Comparison of ENCODE assay signal across 16 cellular contexts in genomic region chr15:62946940-62947339, GRCh38.
A peak's percentile ranks its signal among the peaks of the same experiment; 100 is the strongest.
DNase-seq lines count a peak whose midpoint lies in the region; ATAC-seq, FAIRE-seq and TF ChIP-seq lines count a peak whose summit lies in the region.
"Had no signal": no experiment of that assay in that cellular context is flagged by ENCODE, and none has a peak within 500 bp of the region (broad histone marks: within the 10 kb centered on the region; RNA-seq: fewer than 3 reads in every experiment).

No MANE protein-coding gene starts in this region.

- H3K4me1 ChIP-seq in foreskin keratinocyte = peaks cover 2% of the 10 kb centered on the region
- H3K4me1 ChIP-seq: HAP-1 had no signal

- peak; percentile 47 for ATAC-seq in foreskin keratinocyte
- ATAC-seq: CD8-positive, alpha-beta T cell had no signal

- TF ChIP-seq CTCF in bronchial epithelial cell (IDR thresholded peaks at IDR 0.05; ENCODE audit: insufficient read depth, low read length, severe bottlenecking) (no peak), foreskin keratinocyte (conservative IDR thresholded peaks at IDR 0.05) (no peak)

- no peak for FAIRE-seq in bronchial epithelial cell (lab: Jason Lieb, UNC)
- FAIRE-seq: GM12891, GM19239, H1 had no signal

- H3K27me3 ChIP-seq in bronchial epithelial cell (ENCODE audit: control insufficient read depth, insufficient read depth, low read length) (no peaks in the 10 kb centered on the region), foreskin keratinocyte (peaks cover 21% of the 10 kb centered on the region)
- H3K27me3 ChIP-seq: BLaER1 treated with 17β-estradiol and CSF1 and Interleukin-3, amounts not matched to agents 10 nM and 100 nM had no signal

- no peaks in the 10 kb centered on the region for H3K36me3 ChIP-seq in bronchial epithelial cell (ENCODE audit: control insufficient read depth, insufficient read depth, low read length)
- H3K36me3 ChIP-seq: BLaER1 treated with 17β-estradiol and CSF1 and Interleukin-3, amounts not matched to agents 10 nM and 100 nM; HAP-1 had no signal

- no peak overlapping the region for H3K27ac ChIP-seq in foreskin keratinocyte
- H3K27ac ChIP-seq: BLaER1 treated with 17β-estradiol and CSF1 and Interleukin-3, amounts not matched to agents 10 nM and 100 nM had no signal

- H3K4me3 ChIP-seq in bronchial epithelial cell (ENCODE audit: low read depth, low read length) = no peak overlapping the region
- H3K4me3 ChIP-seq: BLaER1 treated with 17β-estradiol and CSF1 and Interleukin-3, amounts not matched to agents 10 nM and 100 nM; HAP-1 had no signal

- DNase-seq in bronchial epithelial cell (ENCODE audit: low read depth) (peak; percentile 54), foreskin keratinocyte (peak in 1 of 2 donors; percentile 30), NCI-H345 treated with DMSO at 0.1 percent for 48 hours (lab: John Stamatoyannopoulos, UW; ENCODE audit: unreplicated experiment) (no peak), NCI-H1048 (lab: John Stamatoyannopoulos, UW) (no peak)
- DNase-seq in stimulated activated CD8-positive, alpha-beta memory T cell treated with anti-CD3 and anti-CD28 coated beads, Interleukin-4, amount 100 ng/mL, for 48 hours = peak; percentile 3
- no peak for DNase-seq in activated effector memory CD4-positive, alpha-beta T cell treated with Interleukin-2 at 50 U/mL for 16 hours
- DNase-seq: DMS 273 treated with DMSO at 0.1 percent for 48 hours, DMS53, DND-41, EL had no signal

Comparison
In these comparisons a context has a peak if more than half of its experiments do, and no peak if none do; other contexts are left out.
1. DNase-seq: peak in bronchial epithelial cell (single experiment) and stimulated activated CD8-positive, alpha-beta memory T cell treated with anti-CD3 and anti-CD28 coated beads, Interleukin-4, amount 100 ng/mL, for 48 hours (single experiment); none in NCI-H345 treated with DMSO at 0.1 percent for 48 hours (single experiment), activated effector memory CD4-positive, alpha-beta T cell treated with Interleukin-2 at 50 U/mL for 16 hours (single experiment) and NCI-H1048 (single experiment).